ENCODE assay signal across 14 cellular contexts in genomic region chr7:27178366-27178765, GRCh38. TPM values are rescaled to one million over a fixed set of nuclear protein-coding genes. Genes with fewer than 3 reads are reported as not detected.
A peak's percentile ranks its signal among the peaks of the same experiment; 100 is the strongest.
DNase-seq lines count a peak whose midpoint lies in the region; ATAC-seq and TF ChIP-seq lines count a peak whose summit lies in the region.
"Had no signal": no experiment of that assay in that cellular context is flagged by ENCODE, and none has a peak within 500 bp of the region (broad histone marks: within the 10 kb centered on the region; RNA-seq: fewer than 3 reads in every experiment).

No MANE protein-coding gene starts in this region.

- no peak for ATAC-seq in GM18868 (IDR thresholded peaks at IDR 0.05; ENCODE audit: unreplicated experiment)

- H3K4me1 ChIP-seq in HEK293 (ENCODE audit: control insufficient read depth, insufficient read depth, low read length) (peaks cover 37% of the 10 kb centered on the region), mucosa of rectum (ENCODE audit: control insufficient read depth in 2 of 2, insufficient read depth in 2 of 2, low read length in 2 of 2) (peaks cover 38 to 69% of the 10 kb centered on the region in 2 donors), transverse colon (peaks cover 21 to 59% (median 50%) of the 10 kb centered on the region in 4 donors), BE2C (no peaks in the 10 kb centered on the region)

- peaks cover 0 to 10% of the 10 kb centered on the region in 2 experiments; a peak in 2 of 3 replicates for H3K36me3 ChIP-seq in HEK293 (ENCODE audit: control insufficient read depth in 2 of 2, insufficient read depth in 1 of 2, low read length in 2 of 2)
- no peaks in the 10 kb centered on the region for H3K36me3 ChIP-seq in WERI-Rb-1
- H3K36me3 ChIP-seq in mucosa of rectum (ENCODE audit: control insufficient read depth in 2 of 2, insufficient read depth in 2 of 2, low read length in 2 of 2): no peaks in the 10 kb centered on the region
- H3K36me3 ChIP-seq in transverse colon: no peaks in the 10 kb centered on the region
- H3K36me3 ChIP-seq in BE2C: no peaks in the 10 kb centered on the region

- H3K4me3 ChIP-seq in HEK293 (ENCODE audit: low read depth, low read length): peak overlapping the region; percentile 76
- H3K4me3 ChIP-seq in WERI-Rb-1 (ENCODE audit: low read depth, low read length): no peak overlapping the region
- peak overlapping the region; percentile 64 to 79 for H3K4me3 ChIP-seq in mucosa of rectum (ENCODE audit: low read length in 2 of 2)
- H3K4me3 ChIP-seq in transverse colon: peak overlapping the region; percentile 21 to 67 (median 60)
- H3K4me3 ChIP-seq in BE2C (ENCODE audit: low read depth, low read length): no peak overlapping the region
- H3K4me3 ChIP-seq: HAP-1 had no signal

- peaks cover 70% of the 10 kb centered on the region for H3K27me3 ChIP-seq in WERI-Rb-1 (ENCODE audit: insufficient read depth, low read depth, severe bottlenecking)
- H3K27me3 ChIP-seq in mucosa of rectum (ENCODE audit: control insufficient read depth in 2 of 2, insufficient read depth in 2 of 2, low read length in 2 of 2): peaks cover 0 to 20% of the 10 kb centered on the region in 2 donors
- H3K27me3 ChIP-seq in transverse colon: peaks cover 32% of the 10 kb centered on the region
- peaks cover 98% of the 10 kb centered on the region for H3K27me3 ChIP-seq in BE2C

- in situ Hi-C loops in transverse colon (cut with MboI; ENCODE audit: low pct_ligation_motif_present in 1 of 4, low pct_unique_long_range_greater_than_20kb in 1 of 4, low sequenced_read_pairs in 3 of 4): loop anchor here in 2 of 4 donors (25.0 kb wide), 1 partner anchor 1316 kb away; no protein-coding TSS in a partner anchor

- peak; percentile 2 for DNase-seq in WERI-Rb-1
- peak; percentile 20 for DNase-seq in transverse colon
- DNase-seq in iPS-NIHi11 (ENCODE audit: low spot score): no peak
- DNase-seq in BE2C: no peak
- DNase-seq in ecto neural progenitor cell (ENCODE audit: low spot score): no peak
- DNase-seq: activated CD4-positive, alpha-beta T cell treated with anti-CD3 and anti-CD28 coated beads for 4 hours; cortex of kidney; NCI-H187 treated with DMSO at 0.1 percent for 48 hours; NCI-H524 treated with DMSO at 0.1 percent for 48 hours had no signal

- 32 to 42% methylated on average over 6 of the region's 6 CpGs for WGBS in transverse colon (ENCODE audit: low coverage in 1 of 2), 2 donors

- POLR2A ChIA-PET in HEK293 (lab: Yijun Ruan, JAX): interaction anchor here (1.7 to 11.2 kb wide), 7 partner anchors 7 to 68 kb away, joined by 4 to 237 read pairs (median 11); partner anchors contain the start of genes HOXA11 and HOXA9

- H3K9ac ChIP-seq in mucosa of rectum (ENCODE audit: low read depth in 1 of 2, low read length in 2 of 2): peak overlapping the region; percentile 92 to 96

- no peak for TF ChIP-seq EP300 in transverse colon (IDR thresholded peaks at IDR 0.05; ENCODE audit: low read depth)

- no peak for TF ChIP-seq CTCF in HEK293 (tag by site-specific recombination; IDR thresholded peaks at IDR 0.05)
- no peak for TF ChIP-seq CTCF in WERI-Rb-1 (IDR thresholded peaks at IDR 0.05; ENCODE audit: low read depth, low read length)
- TF ChIP-seq CTCF in transverse colon (IDR thresholded peaks at IDR 0.05): no peak
- TF ChIP-seq CTCF in BE2C (IDR thresholded peaks at IDR 0.05; ENCODE audit: low read depth, low read length): no peak

- H3K27ac ChIP-seq in HEK293 (ENCODE audit: extremely low read depth, low read depth, low read length) (peak overlapping the region; percentile 99), WERI-Rb-1 (no peak overlapping the region), mucosa of rectum (ENCODE audit: low read depth in 2 of 2, low read length in 2 of 2) (peak overlapping the region; percentile 96), transverse colon (peak overlapping the region; percentile 95 to 99 (median 98))

- no peaks in the 10 kb centered on the region for H3K9me3 ChIP-seq in HEK293 (ENCODE audit: control insufficient read depth, insufficient read depth, low read depth, low read length)
- peaks cover 8% of the 10 kb centered on the region for H3K9me3 ChIP-seq in WERI-Rb-1 (ENCODE audit: severe bottlenecking)
- no peaks in the 10 kb centered on the region for H3K9me3 ChIP-seq in mucosa of rectum (ENCODE audit: control insufficient read depth in 2 of 2, low read length in 2 of 2)
- H3K9me3 ChIP-seq in transverse colon: no peaks in the 10 kb centered on the region
- H3K9me3 ChIP-seq in BE2C: no peaks in the 10 kb centered on the region
- H3K9me3 ChIP-seq: HAP-1 had no signal

- TF ChIP-seq POLR2A in transverse colon (IDR thresholded peaks at IDR 0.05): no peak

- CTCF ChIA-PET in HEK293 (lab: Yijun Ruan, JAX): interaction anchor here (1.3 to 3.7 kb wide), 6 partner anchors 8 to 17 kb away, joined by 3 to 15 read pairs (median 8); no protein-coding TSS in a partner anchor

- intact Hi-C loops in transverse colon (cut with DNase I; ENCODE audit: low total_unique reads): no loop called here

TF ChIP-seq in HEK293, 187 proteins besides CTCF, POLR2A, EP300 and RAD21:
- TF ChIP-seq ZEB2 (tag by site-specific recombination; IDR thresholded peaks at IDR 0.05) (no peak), ZNF514 (tag by site-specific recombination; IDR thresholded peaks at IDR 0.05) (no peak), KLF1 (tag by site-specific recombination; IDR thresholded peaks at IDR 0.05) (no peak), IKZF3 (tag by site-specific recombination; IDR thresholded peaks at IDR 0.05) (0 out of 2 replicates have a peak, but pooled peaks have one; percentile 25), ZNF629 (tag by site-specific recombination; IDR thresholded peaks at IDR 0.05) (peak; percentile 29), ZNF341 (tag by site-specific recombination; IDR thresholded peaks at IDR 0.05; ENCODE audit: low read depth) (peak; percentile 40; the same call in 1 of the 2 replicates), ZBTB6 (tag by site-specific recombination; IDR thresholded peaks at IDR 0.05) (peak; percentile 76), ZNF704 (tag by site-specific recombination; IDR thresholded peaks at IDR 0.05) (no peak), ZNF670 (tag by site-specific recombination; IDR thresholded peaks at IDR 0.05; ENCODE audit: low read depth) (no peak), SCRT2 (tag by site-specific recombination; IDR thresholded peaks at IDR 0.05) (peak; percentile 62)

RNA-seq across cellular contexts. Expression of gene HOXA10, which starts 4.2 kb away (rescaled TPM):
- 10 to 100 TPM; 19.8 to 68.9 (median 36.4) TPM for total RNA-seq in transverse colon
- not detected for polyA plus RNA-seq in BE2C (2012; ENCODE audit: insufficient read depth, insufficient read length, low read depth)

RNA-seq across cellular contexts. Expression of gene HOXA11, which starts 6.7 kb away (rescaled TPM):
- 10 to 100 TPM in 1 of 4 donors, 1 to 10 TPM in 3; 4.5 to 21.3 (median 7.7) TPM for total RNA-seq in transverse colon
- polyA plus RNA-seq in BE2C (2012; ENCODE audit: insufficient read depth, insufficient read length, low read depth): not detected

RNA-seq across cellular contexts. Expression of gene HOXA9, which starts 13.0 kb away (rescaled TPM):
- total RNA-seq in transverse colon: 100 to 1,000 TPM in 1 of 4 donors, 10 to 100 TPM in 3; 19.5 to 130 (median 50.6) TPM
- not detected for polyA plus RNA-seq in BE2C (2012; ENCODE audit: insufficient read depth, insufficient read length, low read depth)

RNA-seq across cellular contexts. Expression of gene HOXA13, which starts 21.5 kb away (rescaled TPM):
- 10 to 100 TPM; 22.5 to 69.9 (median 38.7) TPM for total RNA-seq in transverse colon
- polyA plus RNA-seq in BE2C (2012; ENCODE audit: insufficient read depth, insufficient read length, low read depth): not detected
- total RNA-seq: aorta had no signal

RNA-seq across cellular contexts. Expression of gene HOXA7, which starts 21.9 kb away (rescaled TPM):
- total RNA-seq in transverse colon: 10 to 100 TPM in 3 of 4 donors, 1 to 10 TPM in 1; 7.0 to 22.9 (median 12.8) TPM
- polyA plus RNA-seq in BE2C (2012; ENCODE audit: insufficient read depth, insufficient read length, low read depth): not detected

Comparison
In these comparisons a context has a peak if more than half of its experiments do, and no peak if none do; other contexts are left out.
1. H3K4me3 ChIP-seq: peak in HEK293 (single experiment), mucosa of rectum (2 of 2) and transverse colon (4 of 4); none in WERI-Rb-1 (single experiment) and BE2C (single experiment).
2. DNase-seq: peak in WERI-Rb-1 (single experiment) and transverse colon (single experiment); none in iPS-NIHi11 (single experiment), BE2C (single experiment) and ecto neural progenitor cell (single experiment).